ENCODE assay signal across 8 cellular contexts in the genomic region with DNA sequence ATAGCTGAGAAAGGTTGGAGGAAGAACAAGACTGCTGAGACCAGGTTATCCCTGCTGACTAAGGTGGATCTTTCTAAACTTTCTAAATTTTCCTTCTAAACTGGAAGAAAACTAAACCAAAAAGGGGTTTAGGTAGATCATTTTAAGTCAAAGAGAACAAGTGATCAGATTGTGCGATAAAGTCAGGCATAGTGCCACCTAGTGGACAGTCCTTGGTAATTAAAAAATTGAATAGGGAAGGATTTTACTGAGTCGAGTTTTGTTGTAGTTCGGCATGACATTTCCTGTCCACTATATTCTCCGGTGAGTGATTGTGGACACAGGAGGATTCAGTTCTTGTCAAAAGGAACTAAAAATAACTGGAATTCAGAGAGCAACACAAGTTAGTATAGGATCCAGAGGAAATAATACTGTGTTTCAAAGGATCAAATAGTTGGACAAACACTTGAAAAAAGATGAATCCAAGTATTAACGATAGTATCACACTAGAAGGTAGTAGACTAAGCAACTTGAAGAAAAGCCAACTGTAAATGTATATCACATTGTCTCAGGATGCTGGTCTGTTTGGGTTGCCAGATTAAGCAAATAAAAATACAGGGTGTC.
A peak's percentile ranks its signal among the peaks of the same experiment; 100 is the strongest.
DNase-seq lines count a peak whose midpoint lies in the region; ATAC-seq and TF ChIP-seq lines count a peak whose summit lies in the region.

No MANE protein-coding gene starts in this region.

- CTCF ChIA-PET in PC-3 (lab: Charles Lee) = no interaction called here
- CTCF ChIA-PET in activated naive CD4-positive, alpha-beta T cell treated with anti-CD3 and anti-CD28 coated beads, Interleukin-2, amount 10 ng/mL, durations not matched to agents 7 days and 5 days (lab: Charles Lee) = no interaction called here

- H3K27ac ChIP-seq in PC-3 (ENCODE audit: low read length) (no peak overlapping the region), psoas muscle (no peak overlapping the region), ovary (no peak overlapping the region)

- no peak for TF ChIP-seq POLR2A in ovary (IDR thresholded peaks at IDR 0.05)

- H3K27ac Mint-ChIP-seq in activated naive CD4-positive, alpha-beta T cell treated with anti-CD3 and anti-CD28 coated beads, Interleukin-2, amount 10 ng/mL, durations not matched to agents 7 days and 5 days = no peak overlapping the region

- POLR2A ChIA-PET in PC-3 (lab: Charles Lee; ENCODE audit: unreplicated experiment) = no interaction called here

- H2AFZ ChIP-seq in PC-3 (ENCODE audit: low read length) = peak overlapping the region; percentile 13; the same call in 1 of the 2 replicates

- H3K4me2 ChIP-seq in PC-3 (ENCODE audit: low read length) = no peak overlapping the region

- no peaks in the 10 kb centered on the region for H3K4me1 Mint-ChIP-seq in activated naive CD4-positive, alpha-beta T cell treated with anti-CD3 and anti-CD28 coated beads, Interleukin-2, amount 10 ng/mL, durations not matched to agents 7 days and 5 days

- H3K27me3 ChIP-seq in PC-3 (ENCODE audit: low read length) (no peaks in the 10 kb centered on the region), psoas muscle (ENCODE audit: insufficient read depth in 3 of 3, low read length in 2 of 3) (no peaks in the 10 kb centered on the region), ovary (no peaks in the 10 kb centered on the region)

- BruUV-seq in PC-3 (replicated peaks; lab: Mats Ljungman, UMichigan) = no TSS peak

- no peaks in the 10 kb centered on the region for H3K36me3 ChIP-seq in PC-3 (ENCODE audit: low read depth, low read length)
- no peaks in the 10 kb centered on the region for H3K36me3 ChIP-seq in psoas muscle (ENCODE audit: insufficient read depth in 1 of 2, low read depth in 1 of 2)
- no peaks in the 10 kb centered on the region for H3K36me3 ChIP-seq in ovary

- peaks cover 2% of the 10 kb centered on the region for H3K9me3 Mint-ChIP-seq in activated naive CD4-positive, alpha-beta T cell treated with anti-CD3 and anti-CD28 coated beads, Interleukin-2, amount 10 ng/mL, durations not matched to agents 7 days and 5 days

- H3K9me2 ChIP-seq in PC-3 (replicated peaks; ENCODE audit: low read length) = no peaks in the 10 kb centered on the region

- no peaks in the 10 kb centered on the region for H3K4me1 ChIP-seq in PC-3 (ENCODE audit: insufficient read depth, low read length)
- no peaks in the 10 kb centered on the region for H3K4me1 ChIP-seq in psoas muscle
- H3K4me1 ChIP-seq in ovary (ENCODE audit: insufficient read depth) = no peaks in the 10 kb centered on the region

- H3K4me3 ChIP-seq in PC-3 (ENCODE audit: low read length) = no peak overlapping the region
- no peak overlapping the region for H3K4me3 ChIP-seq in epithelial cell of proximal tubule (ENCODE audit: low read depth, low read length)
- no peak overlapping the region for H3K4me3 ChIP-seq in psoas muscle
- H3K4me3 ChIP-seq in ovary = no peak overlapping the region

- no peaks in the 10 kb centered on the region for H3F3A ChIP-seq in PC-3 (ENCODE audit: low read length, unreplicated experiment)

- WGBS in psoas muscle, 3 donors = 30 to 38% (median 37%) methylated on average over 5 of the region's 5 CpGs
- 25 to 37% (median 29%) methylated on average over 5 of the region's 5 CpGs for WGBS in ovary, 3 donors

- peak; percentile 83 for TF ChIP-seq CTCF in PC-3 (conservative IDR thresholded peaks at IDR 0.05; ENCODE audit: low read depth, low read length)
- peak; percentile 73 for TF ChIP-seq CTCF in epithelial cell of proximal tubule (conservative IDR thresholded peaks at IDR 0.05; ENCODE audit: low read depth, low read length)
- TF ChIP-seq CTCF in psoas muscle (IDR thresholded peaks at IDR 0.05) = peak; percentile 35
- TF ChIP-seq CTCF in ovary (IDR thresholded peaks at IDR 0.05) = peak in 1 of 3 donors; percentile 9

- no peaks in the 10 kb centered on the region for H3K36me3 Mint-ChIP-seq in activated naive CD4-positive, alpha-beta T cell treated with anti-CD3 and anti-CD28 coated beads, Interleukin-2, amount 10 ng/mL, durations not matched to agents 7 days and 5 days

- no peaks in the 10 kb centered on the region for H3K79me2 ChIP-seq in PC-3 (ENCODE audit: low read length)

- DNase-seq in Daoy (ENCODE audit: low read depth) = peak; percentile 2
- DNase-seq in PC-3 = peak; percentile 65
- peak; percentile 7 for DNase-seq in epithelial cell of proximal tubule (ENCODE audit: low read depth)
- no peak for DNase-seq in psoas muscle
- DNase-seq in ovary = no peak
- DNase-seq in activated naive CD4-positive, alpha-beta T cell treated with anti-CD3 and anti-CD28 coated beads, Interleukin-2, amount 10 ng/mL, durations not matched to agents 7 days and 5 days = no peak

- TF ChIP-seq EP300 in ovary (IDR thresholded peaks at IDR 0.05) = no peak

- ATAC-seq in GM18909 (IDR thresholded peaks at IDR 0.05; ENCODE audit: poor library complexity, unreplicated experiment) = peak; percentile 81
- peak; percentile 67 for ATAC-seq in HG03460 (IDR thresholded peaks at IDR 0.05; ENCODE audit: unreplicated experiment)
- ATAC-seq in PC-3 = no peak
- ATAC-seq in psoas muscle = no peak

- no peak overlapping the region for H3K9ac ChIP-seq in PC-3 (ENCODE audit: low read length)

- H4K20me1 ChIP-seq in PC-3 (ENCODE audit: low read length) = no peaks in the 10 kb centered on the region

- no peak overlapping the region for H3K4me3 Mint-ChIP-seq in activated naive CD4-positive, alpha-beta T cell treated with anti-CD3 and anti-CD28 coated beads, Interleukin-2, amount 10 ng/mL, durations not matched to agents 7 days and 5 days

- no peaks in the 10 kb centered on the region for H3K27me3 Mint-ChIP-seq in activated naive CD4-positive, alpha-beta T cell treated with anti-CD3 and anti-CD28 coated beads, Interleukin-2, amount 10 ng/mL, durations not matched to agents 7 days and 5 days

- peaks cover 4% of the 10 kb centered on the region; the same call in 1 of the 2 replicates for H3K9me3 ChIP-seq in PC-3 (ENCODE audit: low read length)
- H3K9me3 ChIP-seq in psoas muscle = no peaks in the 10 kb centered on the region
- no peaks in the 10 kb centered on the region for H3K9me3 ChIP-seq in ovary

- intact Hi-C loops in PC-3 (cut with micrococcal nuclease) = no loop called here
- intact Hi-C loops in psoas muscle (cut with DNase I) = no loop called here
- intact Hi-C loops in ovary (cut with DNase I) = no loop called here

Comparison
In these comparisons a context has a peak if more than half of its experiments do, and no peak if none do; other contexts are left out.
1. DNase-seq: peak in Daoy (single experiment), PC-3 (single experiment) and epithelial cell of proximal tubule (single experiment); none in psoas muscle (0 of 2), ovary (0 of 5) and activated naive CD4-positive, alpha-beta T cell treated with anti-CD3 and anti-CD28 coated beads, Interleukin-2, amount 10 ng/mL, durations not matched to agents 7 days and 5 days (single experiment).
2. ATAC-seq: peak in GM18909 (single experiment) and HG03460 (single experiment); none in PC-3 (single experiment) and psoas muscle (0 of 4).